Comparison of ENCODE assay signal across 16 cellular contexts in genomic region chr4:100450449-100450848, GRCh38.
A peak's percentile ranks its signal among the peaks of the same experiment; 100 is the strongest.
DNase-seq lines count a peak whose midpoint lies in the region; ATAC-seq and TF ChIP-seq lines count a peak whose summit lies in the region.
"Had no signal": no experiment of that assay in that cellular context is flagged by ENCODE, and none has a peak within 500 bp of the region (broad histone marks: within the 10 kb centered on the region; RNA-seq: fewer than 3 reads in every experiment).

No MANE protein-coding gene starts in this region.

- no peak overlapping the region for H3K4me3 Mint-ChIP-seq in chondrocyte (ENCODE audit: unreplicated experiment)
- H3K4me3 Mint-ChIP-seq: CD14-positive monocyte had no signal

- TF ChIP-seq CTCF in foreskin keratinocyte (conservative IDR thresholded peaks at IDR 0.05) (no peak), chondrocyte (IDR thresholded peaks at IDR 0.05) (no peak)

- no peak overlapping the region for H3K27ac ChIP-seq in foreskin keratinocyte

- DNase-seq in EL (peak; percentile 11), HT1080 (ENCODE audit: low read depth) (peak; percentile 38), amniotic epithelial cell (ENCODE audit: low read depth) (peak; percentile 11), foreskin keratinocyte (peak; percentile 37 to 78), NCI-H146 (lab: John Stamatoyannopoulos, UW) (no peak), chondrocyte (ENCODE audit: low spot score) (no peak)
- no peak for DNase-seq in activated CD8-positive, alpha-beta memory T cell treated with anti-CD3 and anti-CD28 coated beads, Interleukin-2, amount 50 U/mL, for 4 hours
- DNase-seq: Caco-2, DMS53, NCI-H1436 treated with DMSO at 0.1 percent for 48 hours, NCI-H2081 treated with DMSO at 0.1 percent for 48 hours, SHP77 treated with DMSO at 0.1 percent for 48 hours had no signal

- H3K27me3 ChIP-seq in foreskin keratinocyte = no peaks in the 10 kb centered on the region

- no peak overlapping the region for H3K27ac Mint-ChIP-seq in chondrocyte (ENCODE audit: unreplicated experiment)
- H3K27ac Mint-ChIP-seq: CD14-positive monocyte had no signal

- peaks cover 3% of the 10 kb centered on the region for H3K4me1 ChIP-seq in foreskin keratinocyte
- H3K4me1 ChIP-seq: Caco-2 had no signal

- H3K4me1 Mint-ChIP-seq in chondrocyte (ENCODE audit: low read depth) = no peaks in the 10 kb centered on the region
- H3K4me1 Mint-ChIP-seq: CD14-positive monocyte had no signal

- peaks cover 3% of the 10 kb centered on the region for H3K36me3 Mint-ChIP-seq in chondrocyte (ENCODE audit: low read depth)
- H3K36me3 Mint-ChIP-seq: CD14-positive monocyte had no signal

- peaks cover 6% of the 10 kb centered on the region for H3K27me3 Mint-ChIP-seq in chondrocyte (ENCODE audit: low read depth)

- H3K9me3 Mint-ChIP-seq in chondrocyte (ENCODE audit: low read depth) = peaks cover 5% of the 10 kb centered on the region

- ATAC-seq in foreskin keratinocyte (peak; percentile 97), HG03565 (IDR thresholded peaks at IDR 0.05; ENCODE audit: unreplicated experiment) (no peak)
- ATAC-seq: K562, Panc1 had no signal

Comparison
In these comparisons a context has a peak if more than half of its experiments do, and no peak if none do; other contexts are left out.
1. DNase-seq: peak in EL (single experiment), HT1080 (single experiment), amniotic epithelial cell (single experiment) and foreskin keratinocyte (2 of 2); none in NCI-H146 (single experiment), chondrocyte (single experiment) and activated CD8-positive, alpha-beta memory T cell treated with anti-CD3 and anti-CD28 coated beads, Interleukin-2, amount 50 U/mL, for 4 hours (single experiment).